ENCODE assay signal across 8 cellular contexts in genomic region chr22:39317084-39317755, GRCh38. TPM values are rescaled to one million over a fixed set of nuclear protein-coding genes. Genes with fewer than 3 reads are reported as not detected.
DNase-seq lines count a peak whose midpoint lies in the region; ATAC-seq lines count a peak whose summit lies in the region.

No MANE protein-coding gene starts in this region.

- no peak for ATAC-seq in CD4-positive, CD25-positive, alpha-beta regulatory T cell (ENCODE audit: low read depth in 2 of 2)
- no peak for ATAC-seq in activated naive CD8-positive, alpha-beta T cell treated with anti-CD3 and anti-CD28 coated beads, Interleukin-2, amount 10 ng/mL, durations not matched to agents 7 days and 5 days (ENCODE audit: low read depth)
- no peak for ATAC-seq in GM18520 (IDR thresholded peaks at IDR 0.05; ENCODE audit: unreplicated experiment)

- H3K9me3 Mint-ChIP-seq in CD4-positive, CD25-positive, alpha-beta regulatory T cell, result no peaks in the 10 kb centered on the region
- H3K9me3 Mint-ChIP-seq in activated naive CD8-positive, alpha-beta T cell treated with anti-CD3 and anti-CD28 coated beads, Interleukin-2, amount 10 ng/mL, durations not matched to agents 7 days and 5 days, result no peaks in the 10 kb centered on the region

- peaks cover 12 to 69% (median 38%) of the 10 kb centered on the region in 4 donors for H3K4me1 Mint-ChIP-seq in CD4-positive, CD25-positive, alpha-beta regulatory T cell
- peaks cover 48% of the 10 kb centered on the region for H3K4me1 Mint-ChIP-seq in activated naive CD8-positive, alpha-beta T cell treated with anti-CD3 and anti-CD28 coated beads, Interleukin-2, amount 10 ng/mL, durations not matched to agents 7 days and 5 days

- no peaks in the 10 kb centered on the region for H3K9me3 ChIP-seq in CD4-positive, CD25-positive, alpha-beta regulatory T cell (ENCODE audit: control insufficient read depth in 2 of 2, low read length in 2 of 2)
- H3K9me3 ChIP-seq in HUES48 (ENCODE audit: control insufficient read depth, insufficient read depth, low read length), result no peaks in the 10 kb centered on the region

- peaks cover 40% of the 10 kb centered on the region for H3K4me1 ChIP-seq in CD4-positive, CD25-positive, alpha-beta regulatory T cell (ENCODE audit: control insufficient read depth, insufficient read depth, low read length, poor library complexity, severe bottlenecking)
- H3K4me1 ChIP-seq in HUES48 (ENCODE audit: control insufficient read depth, insufficient read depth, low read length), result peaks cover 21% of the 10 kb centered on the region

- no peak for DNase-seq in CD4-positive, CD25-positive, alpha-beta regulatory T cell
- no peak for DNase-seq in activated naive CD8-positive, alpha-beta T cell treated with anti-CD3 and anti-CD28 coated beads, Interleukin-2, amount 10 ng/mL, durations not matched to agents 7 days and 5 days
- peak; percentile 60 for DNase-seq in kidney tubule cell (ENCODE audit: low spot score)
- no peak for DNase-seq in anterior cingulate cortex (lab: John Stamatoyannopoulos, UW)
- no peak for DNase-seq in posterior cingulate gyrus
- no peak for DNase-seq in cerebellum (ENCODE audit: low spot score)

- peaks cover 41% of the 10 kb centered on the region for H3K36me3 Mint-ChIP-seq in CD4-positive, CD25-positive, alpha-beta regulatory T cell
- peaks cover 43% of the 10 kb centered on the region for H3K36me3 Mint-ChIP-seq in activated naive CD8-positive, alpha-beta T cell treated with anti-CD3 and anti-CD28 coated beads, Interleukin-2, amount 10 ng/mL, durations not matched to agents 7 days and 5 days

- peak overlapping the region; percentile 43 to 99 (median 80) for H3K27ac Mint-ChIP-seq in CD4-positive, CD25-positive, alpha-beta regulatory T cell
- peak overlapping the region; percentile 17 for H3K27ac Mint-ChIP-seq in activated naive CD8-positive, alpha-beta T cell treated with anti-CD3 and anti-CD28 coated beads, Interleukin-2, amount 10 ng/mL, durations not matched to agents 7 days and 5 days

- H3K27me3 ChIP-seq in CD4-positive, CD25-positive, alpha-beta regulatory T cell (ENCODE audit: control insufficient read depth, insufficient read depth, low read length), result no peaks in the 10 kb centered on the region
- no peaks in the 10 kb centered on the region for H3K27me3 ChIP-seq in HUES48 (ENCODE audit: control insufficient read depth, insufficient read depth, low read length)

- H3K36me3 ChIP-seq in CD4-positive, CD25-positive, alpha-beta regulatory T cell (ENCODE audit: control insufficient read depth, insufficient read depth, low read length), result peaks cover 60% of the 10 kb centered on the region
- peaks cover 67% of the 10 kb centered on the region for H3K36me3 ChIP-seq in HUES48 (ENCODE audit: control insufficient read depth, insufficient read depth, low read length)

- H3K27me3 Mint-ChIP-seq in CD4-positive, CD25-positive, alpha-beta regulatory T cell, result peaks cover 9% of the 10 kb centered on the region
- H3K27me3 Mint-ChIP-seq in activated naive CD8-positive, alpha-beta T cell treated with anti-CD3 and anti-CD28 coated beads, Interleukin-2, amount 10 ng/mL, durations not matched to agents 7 days and 5 days, result no peaks in the 10 kb centered on the region

- H3K4me3 Mint-ChIP-seq in CD4-positive, CD25-positive, alpha-beta regulatory T cell, result peak overlapping the region; percentile 94 to 100 (median 100)
- H3K4me3 Mint-ChIP-seq in activated naive CD8-positive, alpha-beta T cell treated with anti-CD3 and anti-CD28 coated beads, Interleukin-2, amount 10 ng/mL, durations not matched to agents 7 days and 5 days, result peak overlapping the region; percentile 100

- H3K4me3 ChIP-seq in CD4-positive, CD25-positive, alpha-beta regulatory T cell (ENCODE audit: low read depth, low read length), result peak overlapping the region; percentile 83
- peak overlapping the region; percentile 95 for H3K4me3 ChIP-seq in HUES48 (ENCODE audit: low read depth, low read length)

- peak overlapping the region; percentile 98 for H3K9ac ChIP-seq in HUES48 (ENCODE audit: low read depth, low read length)

- POLR2A ChIA-PET in activated naive CD8-positive, alpha-beta T cell treated with anti-CD3 and anti-CD28 coated beads, Interleukin-2, amount 10 ng/mL, durations not matched to agents 7 days and 5 days (lab: Charles Lee), result interaction anchor here (0.6 to 6.6 kb wide), 12 partner anchors 10 to 211 kb away, joined by 3 to 80 read pairs (median 4); partner anchors contain the start of genes ATF4, CBX7, MIEF1 and RPS19BP1

- peak overlapping the region; percentile 88 for H3K27ac ChIP-seq in CD4-positive, CD25-positive, alpha-beta regulatory T cell (ENCODE audit: insufficient read depth, low read length, poor library complexity, severe bottlenecking)
- H3K27ac ChIP-seq in HUES48 (ENCODE audit: low read depth, low read length), result peak overlapping the region; percentile 99

- intact Hi-C loops in posterior cingulate gyrus (cut with DNase I), result loop anchor here (5.0 to 10.0 kb wide), 2 partner anchors 75 to 442 kb away; partner anchors contain the start of genes CBX6 and PDGFB

RNA-seq across cellular contexts. Expression of gene RPL3, which starts 2.2 kb away (rescaled TPM):
- 2,127 TPM for total RNA-seq in CD4-positive, CD25-positive, alpha-beta regulatory T cell
- polyA plus RNA-seq in CD4-positive, CD25-positive, alpha-beta regulatory T cell, result 1,000 to 10,000 TPM; 1,978 to 4,217 (median 3,375) TPM
- 1,000 to 10,000 TPM; 1,927 to 2,015 TPM for total RNA-seq in activated naive CD8-positive, alpha-beta T cell treated with anti-CD3 and anti-CD28 coated beads, Interleukin-2, amount 10 ng/mL, durations not matched to agents 7 days and 5 days
- total RNA-seq in cerebellum, result 983 TPM

RNA-seq across cellular contexts. Expression of gene SYNGR1, which starts 32.6 kb away (rescaled TPM):
- total RNA-seq in CD4-positive, CD25-positive, alpha-beta regulatory T cell, result 1.1 TPM
- under 1 TPM; 0.22 to 0.95 (median 0.42) TPM for polyA plus RNA-seq in CD4-positive, CD25-positive, alpha-beta regulatory T cell
- total RNA-seq in activated naive CD8-positive, alpha-beta T cell treated with anti-CD3 and anti-CD28 coated beads, Interleukin-2, amount 10 ng/mL, durations not matched to agents 7 days and 5 days, result 10 to 100 TPM; 27.1 to 31.6 TPM
- 56.1 TPM for total RNA-seq in cerebellum

Comparison
In these comparisons a context has a peak if more than half of its experiments do, and no peak if none do; other contexts are left out.
1. RNA of gene SYNGR1, which starts 32.6 kb away (total RNA-seq): 56.1 TPM in cerebellum (single experiment) and 27.1 to 31.6 TPM in activated naive CD8-positive, alpha-beta T cell treated with anti-CD3 and anti-CD28 coated beads, Interleukin-2, amount 10 ng/mL, durations not matched to agents 7 days and 5 days; 1.1 TPM in CD4-positive, CD25-positive, alpha-beta regulatory T cell (single experiment); every median in the first group is over 10 times any median in the second.